ENCODE assay signal across 8 cellular contexts in the genomic region with DNA sequence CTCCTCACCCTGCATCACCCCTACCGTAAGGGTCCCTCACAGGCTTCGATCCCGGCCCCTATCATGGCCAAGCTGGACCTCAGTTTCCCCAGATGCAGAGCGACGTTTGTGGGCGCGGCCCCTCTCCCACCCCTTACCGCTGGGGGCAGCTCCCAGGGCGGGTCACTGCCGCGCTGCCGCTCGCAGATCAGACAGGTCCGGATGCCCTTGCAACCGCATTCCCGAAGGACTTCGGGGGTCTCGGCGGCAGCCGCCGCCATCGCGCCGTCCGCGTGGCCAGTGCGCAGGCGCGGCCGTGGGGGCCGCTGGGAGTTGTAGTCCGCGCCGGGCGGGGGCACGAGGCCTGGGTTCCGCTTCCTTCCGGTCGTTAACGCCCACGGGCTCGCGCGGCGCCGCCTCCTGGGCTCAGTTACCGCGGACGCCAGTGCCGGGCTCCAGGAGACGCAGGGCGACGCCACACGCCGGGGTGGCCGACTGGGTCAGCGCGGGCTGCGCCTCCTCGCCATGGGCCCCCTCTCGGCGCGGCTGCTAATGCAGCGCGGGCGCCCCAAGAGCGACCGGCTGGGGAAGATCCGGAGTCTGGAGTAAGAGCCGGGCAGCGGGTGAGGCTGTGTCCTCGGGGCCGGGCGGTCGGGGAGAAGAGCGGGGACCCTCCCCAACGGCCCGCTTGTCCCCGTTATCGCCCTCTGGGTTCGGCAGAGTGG. TPM values are rescaled to one million over a fixed set of nuclear protein-coding genes. Genes with fewer than 3 reads are reported as not detected.
DNase-seq lines count a peak whose midpoint lies in the region; ATAC-seq, FAIRE-seq and TF ChIP-seq lines count a peak whose summit lies in the region.

Gene ALKBH4 (minus strand): TSS at position 287 of the 704 bp plus-strand sequence. CDS start 27 bp downstream, at position 260.
Gene LRWD1 (plus strand): TSS at position 408 of the 704 bp plus-strand sequence. CDS start 97 bp downstream, at position 505.

- H3K18ac ChIP-seq in H1 (ENCODE audit: extremely low read depth, low read length), result peak within 1 kb of the TSS; percentile 90

- H3K9ac ChIP-seq in H1 (replicated peaks in 1 of 4; ENCODE audit: extremely low read depth in 1 of 4, low read depth in 3 of 4, low read length in 3 of 4), result peak within 1 kb of the TSS; percentile 68 to 86 (median 82)

- peaks cover 0 to 7% of the 10 kb centered on the region in 2 experiments for H4K20me1 ChIP-seq in H1 (replicated peaks in 1 of 2; ENCODE audit: control insufficient read depth in 1 of 2, insufficient read depth in 2 of 2, low read length in 2 of 2)

- H4K8ac ChIP-seq in H1 (ENCODE audit: extremely low read depth, insufficient read depth, low read length), result peak within 1 kb of the TSS; percentile 94

- ATAC-seq in GM21360 (IDR thresholded peaks at IDR 0.05; ENCODE audit: unreplicated experiment), result peak; percentile 83

- no peak within 1 kb of the TSS for H3K14ac ChIP-seq in H1 (ENCODE audit: insufficient read length)

- H3K23me2 ChIP-seq in H1 (ENCODE audit: low read depth, low read length), result peaks cover 5% of the 10 kb centered on the region; the same call in 1 of the 2 replicates

- no peak within 1 kb of the TSS for H2BK15ac ChIP-seq in H1 (ENCODE audit: low read length)

- H2BK5ac ChIP-seq in H1 (ENCODE audit: low read depth, low read length), result peak within 1 kb of the TSS; percentile 80; the same call in 1 of the 2 replicates

- TF ChIP-seq POLR2A in H1 (IDR thresholded peaks at IDR 0.05; ENCODE audit: control extremely low read depth in 1 of 2, low read depth in 2 of 2, low read length in 2 of 2), result peak in 1 of 2 experiments; percentile 60; a peak in 2 of 3 replicates

- H3K36me3 ChIP-seq in H1 (ENCODE audit: control insufficient read depth in 2 of 4, insufficient read depth in 4 of 4, low read length in 3 of 4), result no peaks in the 10 kb centered on the region; a peak in 3 of 8 replicates

- no peak for TF ChIP-seq EP300 in H1 (IDR thresholded peaks at IDR 0.05; ENCODE audit: borderline replicate concordance in 1 of 2, low read depth in 2 of 2, low read length in 2 of 2)

- H3K79me1 ChIP-seq in H1 (ENCODE audit: low read depth, low read length), result peaks cover 9% of the 10 kb centered on the region

- 1% methylated on average over 44 of the region's 81 CpGs; no CpG with 5 or more reads in 1 of the 2 experiments for WGBS in H1 (ENCODE audit: extremely low coverage in 1 of 2, insufficient coverage in 1 of 2, insufficient read length in 1 of 2, insufficient replicate concordance in 2 of 2, low coverage in 1 of 2, low lambda C conversion rate in 2 of 2, missing lambda C conversion rate in 1 of 2), 2 experiments

- H2BK12ac ChIP-seq in H1 (ENCODE audit: low read depth, low read length), result no peak within 1 kb of the TSS

- H3K56ac ChIP-seq in H1 (replicated peaks; ENCODE audit: insufficient read length, low read depth, low read length), result peak within 1 kb of the TSS; percentile 90

- DNase-seq in COR-L47 (lab: John Stamatoyannopoulos, UW) (peak; percentile 95), HT1080 (ENCODE audit: low read depth) (peak; percentile 89), NOMO-1 treated with DMSO at 0.1 percent for 48 hours (lab: John Stamatoyannopoulos, UW; ENCODE audit: unreplicated experiment) (peak; percentile 71), H1 (ENCODE audit: low read depth in 1 of 2, low spot score in 2 of 2) (peak; percentile 70 to 97), mesenteric fat pad (ENCODE audit: low spot score) (peak; percentile 99)
- peak; percentile 87 to 90 for DNase-seq in activated CD8-positive, alpha-beta memory T cell treated with anti-CD3 and anti-CD28 coated beads for 4 hours (ENCODE audit: low read depth in 2 of 2)
- peak; percentile 84 for DNase-seq in stimulated activated CD8-positive, alpha-beta memory T cell treated with anti-CD3 and anti-CD28 coated beads, Interleukin-15, amount 100 ng/mL, for 1 hour (ENCODE audit: low read depth)

- H3K23ac ChIP-seq in H1 (ENCODE audit: insufficient read length), result no peak within 1 kb of the TSS

- H3K27me3 ChIP-seq in H1 (replicated peaks in 1 of 4; ENCODE audit: control insufficient read depth in 3 of 4, extremely low read depth in 1 of 4, insufficient read depth in 3 of 4, low read length in 3 of 4), result no peaks in the 10 kb centered on the region; a peak in 1 of 7 replicates

- POLR2A ChIA-PET in H1 (lab: Charles Lee; ENCODE audit: partially characterized antibody), result interaction anchor here (0.8 to 3.5 kb wide), 12 partner anchors 8 to 173 kb away, joined by 3 to 11 read pairs (median 5); no protein-coding TSS in a partner anchor

- H2AFZ ChIP-seq in H1 (ENCODE audit: low read length), result peak within 1 kb of the TSS; percentile 64

- CTCF ChIA-PET in H1 (lab: Charles Lee; ENCODE audit: partially characterized antibody), result interaction anchor here (0.6 to 2.1 kb wide), 9 partner anchors 15 to 302 kb away, joined by 3 to 8 read pairs (median 5); no protein-coding TSS in a partner anchor

- no peaks in the 10 kb centered on the region for H3K9me3 ChIP-seq in H1 (ENCODE audit: insufficient read depth in 2 of 2, low read depth in 1 of 2, low read length in 1 of 2)

- H3K4me2 ChIP-seq in H1 (ENCODE audit: insufficient read depth in 1 of 2, low read depth in 2 of 2, low read length in 2 of 2), result peak within 1 kb of the TSS; percentile 88 to 98

- peak in 2 of 3 experiments; percentile 7 to 20; a peak in 3 of 4 replicates for TF ChIP-seq CTCF in H1 (IDR thresholded peaks at IDR 0.05; ENCODE audit: control extremely low read depth in 1 of 3, insufficient read depth in 1 of 3, low read depth in 1 of 3, low read length in 3 of 3)

- no peak within 1 kb of the TSS for H2BK120ac ChIP-seq in H1 (replicated peaks; ENCODE audit: low read depth, low read length)

- H2AK5ac ChIP-seq in H1 (ENCODE audit: low read depth, low read length), result peak within 1 kb of the TSS; percentile 32; the same call in 1 of the 2 replicates

- FAIRE-seq in H1 (lab: Jason Lieb, UNC), result no peak

- no peak within 1 kb of the TSS for H2BK20ac ChIP-seq in H1 (ENCODE audit: low read length)

- peak within 1 kb of the TSS; percentile 81 for H3K4ac ChIP-seq in H1 (replicated peaks; ENCODE audit: insufficient read length, low read depth, low read length)

- H3K27ac ChIP-seq in H1 (ENCODE audit: low read depth, low read length), result peak within 1 kb of the TSS; percentile 12; the same call in 1 of the 2 replicates

- H3K4me3 ChIP-seq in H1 (ENCODE audit: extremely low read depth in 1 of 4, insufficient read depth in 2 of 4, low read depth in 3 of 4, low read length in 4 of 4), result peak within 1 kb of the TSS; percentile 82 to 99 (median 88)

- H3K79me2 ChIP-seq in H1 (ENCODE audit: control insufficient read depth in 1 of 2, insufficient read depth in 2 of 2, low read length in 2 of 2), result peaks cover 0 to 11% of the 10 kb centered on the region in 2 experiments; a peak in 2 of 4 replicates

- H3K4me1 ChIP-seq in H1 (replicated peaks in 1 of 4; ENCODE audit: control insufficient read depth in 3 of 4, insufficient read depth in 4 of 4, low read length in 3 of 4), result peaks cover 0 to 10% (median 1%) of the 10 kb centered on the region in 4 experiments; a peak in 3 of 7 replicates

- peak within 1 kb of the TSS; percentile 73 for H4K5ac ChIP-seq in H1 (ENCODE audit: insufficient read length, low read depth, low read length)

- peak in 1 of 2 experiments; percentile 0; a peak in 2 of 4 replicates for TF ChIP-seq RAD21 in H1 (IDR thresholded peaks at IDR 0.05 in 1 of 2, conservative IDR thresholded peaks at IDR 0.05 in 1 of 2; ENCODE audit: low read depth in 2 of 2, low read length in 2 of 2)

- H4K91ac ChIP-seq in H1 (replicated peaks; ENCODE audit: insufficient read length, low read length), result peak within 1 kb of the TSS; percentile 93

TF ChIP-seq in H1, 55 proteins besides CTCF, POLR2A, EP300 and RAD21 (continues in another document):
- TF ChIP-seq SP1 (IDR thresholded peaks at IDR 0.05; ENCODE audit: low read depth, low read length) (0 out of 2 replicates have a peak, but pooled peaks have one; percentile 22), BACH1 (IDR thresholded peaks at IDR 0.05; ENCODE audit: low read length) (peak; percentile 84), ATF3 (IDR thresholded peaks at IDR 0.05; ENCODE audit: insufficient read depth, low read depth, low read length) (peak; percentile 28; the same call in 1 of the 2 replicates), HDAC6 (IDR thresholded peaks at IDR 0.05; ENCODE audit: low read depth, low read length) (no peak), TCF12 (IDR thresholded peaks at IDR 0.05; ENCODE audit: low read depth, low read length) (no peak)

RNA-seq across cellular contexts. Expression of gene ALKBH4, which starts in this region (rescaled TPM):
- 27.3 and 28.2 TPM in 2 replicates for total RNA-seq in HT1080 (2014; rRNA removed; shearing (Covaris generic))
- polyA plus RNA-seq in HT1080 (2015; cell fraction: cytosol; rRNA removed), result 11.7 and 15.5 TPM in 2 replicates
- polyA plus RNA-seq in HT1080 (2015; cell fraction: nucleus; rRNA removed), result 11.6 and 11.9 TPM in 2 replicates
- 16.6 and 17.7 TPM in 2 replicates for total RNA-seq in H1 (2021; fragmentation: NEBNext Ultra II Directional; extraction: Animal tissue kit (Norgen Biotek cat#: 25700))
- polyA plus RNA-seq in H1 (2011; rRNA removed), result 10.2 and 14.2 TPM in 2 replicates
- polyA plus RNA-seq in H1 (2011; cell fraction: cytosol; rRNA removed), result 14.9 TPM
- 7.7 TPM for polyA plus RNA-seq in H1 (2011; cell fraction: nucleus; rRNA removed)
- 10.7 to 14.9 TPM (median 12.4 TPM) in 4 replicates for polyA plus RNA-seq in H1 (2012, experiment 1 of 2)
- polyA plus RNA-seq in H1 (2012, experiment 2 of 2), result 13.3 TPM
- 12.5 TPM for polyA plus RNA-seq in H1 (2013, experiment 1 of 2)
- 12.3 TPM for polyA plus RNA-seq in H1 (2013, experiment 2 of 2)
- 1.9 and 3.4 TPM in 2 replicates for polyA minus RNA-seq in H1 (2011; rRNA and poly(A)+ RNA removed)
- polyA minus RNA-seq in H1 (2011; cell fraction: cytosol; rRNA and poly(A)+ RNA removed), result 6.5 TPM
- 7.7 TPM for polyA minus RNA-seq in H1 (2011; cell fraction: nucleus; rRNA and poly(A)+ RNA removed)
- total RNA-seq in mesenteric fat pad, result 7.0 TPM

RNA-seq across cellular contexts. Expression of gene LRWD1, which starts in this region (rescaled TPM):
- total RNA-seq in HT1080 (2014; rRNA removed; shearing (Covaris generic)), result 49.3 and 55.6 TPM in 2 replicates
- polyA plus RNA-seq in HT1080 (2015; cell fraction: cytosol; rRNA removed), result 31.7 and 33.5 TPM in 2 replicates
- 45.9 and 51.3 TPM in 2 replicates for polyA plus RNA-seq in HT1080 (2015; cell fraction: nucleus; rRNA removed)
- total RNA-seq in H1 (2021; fragmentation: NEBNext Ultra II Directional; extraction: Animal tissue kit (Norgen Biotek cat#: 25700)), result 26.8 and 28.5 TPM in 2 replicates
- 23.4 and 33.7 TPM in 2 replicates for polyA plus RNA-seq in H1 (2011; rRNA removed)
- polyA plus RNA-seq in H1 (2011; cell fraction: cytosol; rRNA removed), result 32.4 TPM
- 53.1 TPM for polyA plus RNA-seq in H1 (2011; cell fraction: nucleus; rRNA removed)
- 12.8 to 28.5 TPM (median 23.6 TPM) in 4 replicates for polyA plus RNA-seq in H1 (2012, experiment 1 of 2)
- 24.2 TPM for polyA plus RNA-seq in H1 (2012, experiment 2 of 2)
- 11.8 TPM for polyA plus RNA-seq in H1 (2013, experiment 1 of 2)
- polyA plus RNA-seq in H1 (2013, experiment 2 of 2), result 10.4 TPM
- polyA minus RNA-seq in H1 (2011; rRNA and poly(A)+ RNA removed), result 13.8 and 20.8 TPM in 2 replicates
- polyA minus RNA-seq in H1 (2011; cell fraction: cytosol; rRNA and poly(A)+ RNA removed), result 17.4 TPM
- 20.7 TPM for polyA minus RNA-seq in H1 (2011; cell fraction: nucleus; rRNA and poly(A)+ RNA removed)
- 14.8 TPM for total RNA-seq in mesenteric fat pad

Comparison
In these comparisons a context has a peak if more than half of its experiments do, and no peak if none do; other contexts are left out.
1. Peak in every context shown above with its lines: DNase-seq, ATAC-seq, H3K4me3 ChIP-seq and H3K27ac ChIP-seq.